In the genomic region with DNA sequence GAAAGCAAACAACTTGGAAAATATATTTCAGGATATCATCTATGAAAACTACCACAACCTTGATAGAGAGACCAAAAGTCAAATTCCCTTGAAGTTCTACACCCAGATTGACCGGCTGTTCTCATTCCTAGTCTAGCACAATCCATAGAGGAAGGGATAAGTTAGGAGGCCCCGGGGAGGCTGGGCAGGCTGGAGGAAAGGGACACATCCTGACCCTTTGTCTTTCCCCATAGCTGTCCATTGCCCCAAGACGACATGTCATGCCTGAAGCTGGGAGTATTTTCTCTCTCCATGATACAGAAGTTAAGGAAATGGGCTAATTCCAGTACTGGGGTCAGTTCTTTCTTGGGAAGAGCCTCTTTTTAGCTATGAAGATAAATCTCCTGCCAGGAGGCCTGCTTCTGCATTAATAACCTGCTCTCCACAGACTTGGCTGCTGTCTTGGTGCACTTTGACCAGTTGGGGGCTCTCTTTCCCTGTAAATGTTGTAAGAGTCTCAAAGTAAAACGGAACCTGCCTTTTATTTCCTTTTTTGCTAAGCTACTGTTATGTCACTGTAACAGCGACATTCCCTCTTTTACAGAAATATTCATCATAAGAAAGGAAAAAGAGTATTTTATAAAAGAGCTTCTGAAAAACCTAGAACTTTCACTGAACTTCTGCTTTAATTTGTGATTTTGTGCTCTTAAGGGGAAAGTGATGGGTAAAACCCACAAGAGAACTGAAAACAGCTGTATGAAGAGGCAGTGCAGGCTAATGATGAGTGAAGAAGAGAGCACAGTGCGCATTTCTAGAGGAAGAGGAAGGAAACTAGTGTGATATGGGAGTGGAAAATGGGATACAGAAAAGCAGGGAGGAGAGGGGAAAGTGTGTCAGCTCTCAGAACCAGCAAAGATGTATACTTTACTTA, we compare ENCODE assay signal across 1 cellular context.
TF ChIP-seq lines count a peak whose summit lies in the region.

No MANE protein-coding gene starts in this region.

TF ChIP-seq in HepG2, 621 proteins besides CTCF, POLR2A, EP300 and RAD21:
- TF ChIP-seq STAG1 (CRISPR knock-in tag; IDR thresholded peaks at IDR 0.05): peak; percentile 35
